ENCODE assay signal across 14 cellular contexts in genomic region chr1:116772648-116773045, GRCh38. TPM values are rescaled to one million over a fixed set of nuclear protein-coding genes. Genes with fewer than 3 reads are reported as not detected.
A peak's percentile ranks its signal among the peaks of the same experiment; 100 is the strongest.
DNase-seq lines count a peak whose midpoint lies in the region; ATAC-seq and TF ChIP-seq lines count a peak whose summit lies in the region.
"Had no signal": no experiment of that assay in that cellular context is flagged by ENCODE, and none has a peak within 500 bp of the region (broad histone marks: within the 10 kb centered on the region; RNA-seq: fewer than 3 reads in every experiment).

No MANE protein-coding gene starts in this region.

- H3K9me3 ChIP-seq in T-helper 17 cell (ENCODE audit: control insufficient read depth, low read length, poor library complexity, severe bottlenecking) (no peaks in the 10 kb centered on the region), right lobe of liver (no peaks in the 10 kb centered on the region)
- H3K9me3 ChIP-seq in effector memory CD4-positive, alpha-beta T cell (ENCODE audit: control insufficient read depth, low read length), result no peaks in the 10 kb centered on the region
- H3K9me3 ChIP-seq: upper lobe of right lung had no signal

- WGBS in right lobe of liver (ENCODE audit: insufficient coverage, low coverage, low lambda C conversion rate, missing lambda C conversion rate), result 21% methylated on average over 1 of the region's 1 CpG

- H3K27ac ChIP-seq in effector memory CD4-positive, alpha-beta T cell (ENCODE audit: insufficient read depth, low read length, poor library complexity, severe bottlenecking), result peak overlapping the region; percentile 16
- H3K27ac ChIP-seq in right lobe of liver, result no peak overlapping the region
- H3K27ac ChIP-seq: upper lobe of right lung had no signal

- peaks cover 16% of the 10 kb centered on the region for H3K36me3 ChIP-seq in effector memory CD4-positive, alpha-beta T cell (ENCODE audit: control insufficient read depth, insufficient read depth, low read length)
- no peaks in the 10 kb centered on the region for H3K36me3 ChIP-seq in right lobe of liver
- H3K36me3 ChIP-seq: upper lobe of right lung had no signal

- peaks cover 70% of the 10 kb centered on the region for H3K4me1 Mint-ChIP-seq in activated CD4-positive, alpha-beta T cell treated with anti-CD3 and anti-CD28 coated beads, Interleukin-2, amount 10 ng/mL, durations not matched to agents 24 days and 14 days
- H3K4me1 Mint-ChIP-seq in T-helper 17 cell, result peaks cover 55% of the 10 kb centered on the region

- TF ChIP-seq POLR2A in right lobe of liver (IDR thresholded peaks at IDR 0.05), result no peak

- peak; percentile 61 for DNase-seq in activated CD4-positive, alpha-beta T cell treated with anti-CD3 and anti-CD28 coated beads, Interleukin-2, amount 10 ng/mL, durations not matched to agents 24 days and 14 days
- DNase-seq in activated CD4-positive, alpha-beta T cell treated with anti-CD3 and anti-CD28 coated beads, Interleukin-2, amount 50 U/mL, for 4 hours, result no peak
- DNase-seq in T-helper 17 cell (no peak), renal cortical epithelial cell (ENCODE audit: low read depth) (peak; percentile 83), cerebellar nuclear complex (lab: John Stamatoyannopoulos, UW) (no peak), right lobe of liver (no peak)
- no peak for DNase-seq in effector memory CD4-positive, alpha-beta T cell
- DNase-seq: EL; IMR-90; NCI-H1694 treated with DMSO at 0.1 percent for 48 hours; NK-92 treated with Interleukin-12 subunit alpha and Interleukin-12 subunit beta, amount 100 ng/mL, for 24 hours; upper lobe of right lung had no signal

- peak overlapping the region; percentile 99 for H3K27ac Mint-ChIP-seq in activated CD4-positive, alpha-beta T cell treated with anti-CD3 and anti-CD28 coated beads, Interleukin-2, amount 10 ng/mL, durations not matched to agents 24 days and 14 days
- peak overlapping the region; percentile 98 for H3K27ac Mint-ChIP-seq in T-helper 17 cell

- peaks cover 42% of the 10 kb centered on the region for H3K4me1 ChIP-seq in effector memory CD4-positive, alpha-beta T cell (ENCODE audit: control insufficient read depth, insufficient read depth, low read length, poor library complexity, severe bottlenecking)
- H3K4me1 ChIP-seq in right lobe of liver, result no peaks in the 10 kb centered on the region

- no peaks in the 10 kb centered on the region for H3K27me3 Mint-ChIP-seq in activated CD4-positive, alpha-beta T cell treated with anti-CD3 and anti-CD28 coated beads, Interleukin-2, amount 10 ng/mL, durations not matched to agents 24 days and 14 days
- no peaks in the 10 kb centered on the region for H3K27me3 Mint-ChIP-seq in T-helper 17 cell

- H3K27me3 ChIP-seq in effector memory CD4-positive, alpha-beta T cell (replicated peaks; ENCODE audit: control insufficient read depth, insufficient read depth, low read length, poor library complexity, severe bottlenecking), result no peaks in the 10 kb centered on the region
- H3K27me3 ChIP-seq in right lobe of liver, result no peaks in the 10 kb centered on the region
- H3K27me3 ChIP-seq: upper lobe of right lung had no signal

- no peak for TF ChIP-seq CTCF in right lobe of liver (IDR thresholded peaks at IDR 0.05)

- H3K4me3 Mint-ChIP-seq in activated CD4-positive, alpha-beta T cell treated with anti-CD3 and anti-CD28 coated beads, Interleukin-2, amount 10 ng/mL, durations not matched to agents 24 days and 14 days, result peak overlapping the region; percentile 53
- no peak overlapping the region for H3K4me3 Mint-ChIP-seq in T-helper 17 cell

- ATAC-seq in T-helper 17 cell (no peak), GM18909 (IDR thresholded peaks at IDR 0.05; ENCODE audit: poor library complexity, unreplicated experiment) (no peak), right lobe of liver (no peak)
- ATAC-seq: upper lobe of right lung had no signal

- H3K4me3 ChIP-seq in effector memory CD4-positive, alpha-beta T cell (ENCODE audit: insufficient read depth, low read depth, low read length, poor library complexity, severe bottlenecking), result no peak overlapping the region
- H3K4me3 ChIP-seq in right lobe of liver, result no peak overlapping the region
- H3K4me3 ChIP-seq: skin epidermis, upper lobe of right lung had no signal

- peaks cover 10% of the 10 kb centered on the region for H3K9me3 Mint-ChIP-seq in activated CD4-positive, alpha-beta T cell treated with anti-CD3 and anti-CD28 coated beads, Interleukin-2, amount 10 ng/mL, durations not matched to agents 24 days and 14 days

- H3K36me3 Mint-ChIP-seq in activated CD4-positive, alpha-beta T cell treated with anti-CD3 and anti-CD28 coated beads, Interleukin-2, amount 10 ng/mL, durations not matched to agents 24 days and 14 days (ENCODE audit: low read depth), result peaks cover 55% of the 10 kb centered on the region
- peaks cover 6% of the 10 kb centered on the region for H3K36me3 Mint-ChIP-seq in T-helper 17 cell (ENCODE audit: low read depth)

- intact Hi-C loops in activated CD4-positive, alpha-beta T cell treated with anti-CD3 and anti-CD28 coated beads, Interleukin-2, amount 10 ng/mL, durations not matched to agents 24 days and 14 days (cut with micrococcal nuclease), result loop anchor here (1.0 kb wide), 2 partner anchors 9 to 76 kb away; no protein-coding TSS in a partner anchor
- intact Hi-C loops in right lobe of liver (cut with DNase I), result no loop called here

RNA-seq across cellular contexts. Expression of gene CD2, which starts 18.4 kb away (rescaled TPM):
- 500 and 501 TPM in 2 replicates for total RNA-seq in activated CD4-positive, alpha-beta T cell treated with anti-CD3 and anti-CD28 coated beads, Interleukin-2, amount 10 ng/mL, durations not matched to agents 24 days and 14 days
- 100 to 1,000 TPM; 152 to 172 TPM for total RNA-seq in T-helper 17 cell
- not detected in 2 replicates for total RNA-seq in renal cortical epithelial cell
- total RNA-seq in right lobe of liver, result 1 to 10 TPM in 2 of 6 experiments, under 1 TPM in 4; 0.13 to 1.5 (median 0.66) TPM
- total RNA-seq: IMR-90 had no signal

Comparison
In these comparisons a context has a peak if more than half of its experiments do, and no peak if none do; other contexts are left out.
1. DNase-seq: peak in activated CD4-positive, alpha-beta T cell treated with anti-CD3 and anti-CD28 coated beads, Interleukin-2, amount 10 ng/mL, durations not matched to agents 24 days and 14 days (single experiment) and renal cortical epithelial cell (single experiment); none in activated CD4-positive, alpha-beta T cell treated with anti-CD3 and anti-CD28 coated beads, Interleukin-2, amount 50 U/mL, for 4 hours (0 of 2), T-helper 17 cell (0 of 3), effector memory CD4-positive, alpha-beta T cell (0 of 3), cerebellar nuclear complex (0 of 2) and right lobe of liver (0 of 3).
2. RNA of gene CD2, which starts 18.4 kb away (total RNA-seq): 500 to 501 TPM in activated CD4-positive, alpha-beta T cell treated with anti-CD3 and anti-CD28 coated beads, Interleukin-2, amount 10 ng/mL, durations not matched to agents 24 days and 14 days and 152 to 172 TPM in T-helper 17 cell; 0.13 to 1.5 TPM in right lobe of liver and not detected in renal cortical epithelial cell; every median in the first group is over 10 times any median in the second.